In the genomic region with DNA sequence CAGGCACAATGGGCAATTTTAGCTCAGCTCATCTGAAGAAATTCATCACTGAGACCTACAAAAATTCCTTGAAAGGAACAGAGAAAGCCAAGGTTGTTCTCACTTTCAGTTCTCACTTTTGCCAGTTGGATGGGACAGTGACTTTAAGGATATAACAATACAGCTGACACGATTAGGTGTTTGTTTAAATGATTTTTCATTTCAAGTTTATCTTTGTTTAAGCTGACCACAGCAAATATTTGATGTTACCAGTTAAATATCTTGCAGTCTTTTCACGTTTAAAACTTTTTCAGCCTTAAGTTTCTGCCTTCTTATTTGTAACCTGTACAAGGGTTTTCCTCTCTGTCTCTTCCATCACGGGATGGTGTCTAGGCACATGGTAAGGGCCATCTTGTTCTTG, we compare ENCODE assay signal across 21 cellular contexts.
DNase-seq lines count a peak whose midpoint lies in the region; ATAC-seq, FAIRE-seq and TF ChIP-seq lines count a peak whose summit lies in the region.
"Had no signal": no experiment of that assay in that cellular context is flagged by ENCODE, and none has a peak within 500 bp of the region (broad histone marks: within the 10 kb centered on the region; RNA-seq: fewer than 3 reads in every experiment).

No MANE protein-coding gene starts in this region.

- H3K27ac Mint-ChIP-seq in dendritic cell treated with granulocyte-macrophage colony-stimulating factor and Interleukin-4, amounts not matched to agents 40 ng/mL and 50 ng/mL, for 4 days: peak overlapping the region; percentile 16
- no peak overlapping the region for H3K27ac Mint-ChIP-seq in T-helper 2 cell treated with Interferon-gamma antibody and Interleukin-4, amounts not matched to agents 5 μg/mL and 100 μg/mL, for 36 hours
- H3K27ac Mint-ChIP-seq: B cell; CD4-positive, CD25-positive, alpha-beta regulatory T cell; CD8-positive, alpha-beta memory T cell; IgD-negative memory B cell had no signal

- FAIRE-seq in A549 (lab: Jason Lieb, UNC) (no peak), pancreas (lab: Jason Lieb, UNC) (no peak)
- FAIRE-seq: D721Med, G401.6, GM12891, GM19239 had no signal

- H3K27ac ChIP-seq in A549 (no peak overlapping the region), HEK293 (ENCODE audit: extremely low read depth, low read depth, low read length) (no peak overlapping the region), pancreas (peak overlapping the region in 1 of 4 donors; percentile 38)
- H3K27ac ChIP-seq: BLaER1 treated with 17β-estradiol and CSF1 and Interleukin-3, amounts not matched to agents 10 nM and 100 nM; GM23248 had no signal

- CTCF ChIA-PET in A549 (lab: Yijun Ruan, JAX) (no interaction called here), HEK293 (lab: Yijun Ruan, JAX) (no interaction called here)

- H3K4me3 ChIP-seq in A549 (no peak overlapping the region), HEK293 (ENCODE audit: low read depth, low read length) (no peak overlapping the region), pancreas (no peak overlapping the region)
- H3K4me3 ChIP-seq: BLaER1 treated with 17β-estradiol and CSF1 and Interleukin-3, amounts not matched to agents 10 nM and 100 nM; GM23248; HAP-1 had no signal

- no peak for TF ChIP-seq EP300 in A549 (IDR thresholded peaks at IDR 0.05)

- peaks cover 15% of the 10 kb centered on the region for H3K4me1 Mint-ChIP-seq in dendritic cell treated with granulocyte-macrophage colony-stimulating factor and Interleukin-4, amounts not matched to agents 40 ng/mL and 50 ng/mL, for 4 days (ENCODE audit: low read depth)
- H3K4me1 Mint-ChIP-seq in T-helper 2 cell treated with Interferon-gamma antibody and Interleukin-4, amounts not matched to agents 5 μg/mL and 100 μg/mL, for 36 hours (ENCODE audit: low read depth): peaks cover 6% of the 10 kb centered on the region
- H3K4me1 Mint-ChIP-seq: B cell; CD4-positive, CD25-positive, alpha-beta regulatory T cell; IgD-negative memory B cell had no signal

- no peak for DNase-seq in A549 (ENCODE audit: low read depth in 1 of 2, low spot score in 1 of 2)
- DNase-seq in pancreas: no peak
- no peak for DNase-seq in T-helper 2 cell treated with Interferon-gamma antibody and Interleukin-4, amounts not matched to agents 5 μg/mL and 100 μg/mL, for 36 hours (ENCODE audit: low spot score)
- no peak for DNase-seq in head of caudate nucleus
- DNase-seq: 8988T; CD4-positive, CD25-positive, alpha-beta regulatory T cell; CD8-positive, alpha-beta memory T cell; COR-L47; GM23248; KBM-7 had no signal

- H3K4me1 ChIP-seq in A549 (peaks cover 19% of the 10 kb centered on the region), HEK293 (ENCODE audit: control insufficient read depth, insufficient read depth, low read length) (no peaks in the 10 kb centered on the region), pancreas (peaks cover 4 to 38% (median 33%) of the 10 kb centered on the region in 3 donors)

- H3K36me3 ChIP-seq in HEK293 (ENCODE audit: control insufficient read depth in 2 of 2, insufficient read depth in 1 of 2, low read length in 2 of 2) (no peaks in the 10 kb centered on the region), pancreas (no peaks in the 10 kb centered on the region)
- H3K36me3 ChIP-seq: HAP-1 had no signal

- WGBS in A549 (ENCODE audit: missing lambda C conversion rate): 16% methylated on average over 3 of the region's 3 CpGs
- 21 to 24% methylated on average over 3 of the region's 3 CpGs for WGBS in pancreas, 2 donors

- no peak for TF ChIP-seq RAD21 in A549 (conservative IDR thresholded peaks at IDR 0.05 in 1 of 2, IDR thresholded peaks at IDR 0.05 in 1 of 2)

- TF ChIP-seq POLR2A in A549 (IDR thresholded peaks at IDR 0.05; ENCODE audit: low read length): no peak

- ATAC-seq in A549: no peak
- peak; percentile 25 to 50 (median 37) for ATAC-seq in pancreas
- no peak for ATAC-seq in GM21576 (IDR thresholded peaks at IDR 0.05; ENCODE audit: unreplicated experiment)

- intact Hi-C loops in dendritic cell treated with granulocyte-macrophage colony-stimulating factor and Interleukin-4, amounts not matched to agents 40 ng/mL and 50 ng/mL, for 4 days (cut with micrococcal nuclease): no loop called here
- intact Hi-C loops in pancreas (cut with DNase I) (no loop called here), head of caudate nucleus (cut with DNase I) (no loop called here)

- no peaks in the 10 kb centered on the region for H3K9me3 Mint-ChIP-seq in dendritic cell treated with granulocyte-macrophage colony-stimulating factor and Interleukin-4, amounts not matched to agents 40 ng/mL and 50 ng/mL, for 4 days
- H3K9me3 Mint-ChIP-seq in T-helper 2 cell treated with Interferon-gamma antibody and Interleukin-4, amounts not matched to agents 5 μg/mL and 100 μg/mL, for 36 hours: no peaks in the 10 kb centered on the region

- no peaks in the 10 kb centered on the region for H3K36me3 Mint-ChIP-seq in dendritic cell treated with granulocyte-macrophage colony-stimulating factor and Interleukin-4, amounts not matched to agents 40 ng/mL and 50 ng/mL, for 4 days (ENCODE audit: low read depth)
- H3K36me3 Mint-ChIP-seq in T-helper 2 cell treated with Interferon-gamma antibody and Interleukin-4, amounts not matched to agents 5 μg/mL and 100 μg/mL, for 36 hours (ENCODE audit: low read depth): no peaks in the 10 kb centered on the region
- H3K36me3 Mint-ChIP-seq: CD4-positive, CD25-positive, alpha-beta regulatory T cell; IgD-negative memory B cell had no signal

- H3K4me3 Mint-ChIP-seq in dendritic cell treated with granulocyte-macrophage colony-stimulating factor and Interleukin-4, amounts not matched to agents 40 ng/mL and 50 ng/mL, for 4 days: no peak overlapping the region
- H3K4me3 Mint-ChIP-seq in T-helper 2 cell treated with Interferon-gamma antibody and Interleukin-4, amounts not matched to agents 5 μg/mL and 100 μg/mL, for 36 hours: no peak overlapping the region
- H3K4me3 Mint-ChIP-seq: B cell; CD4-positive, CD25-positive, alpha-beta regulatory T cell; CD8-positive, alpha-beta memory T cell; IgD-negative memory B cell had no signal

- no peaks in the 10 kb centered on the region for H3K9me3 ChIP-seq in A549
- H3K9me3 ChIP-seq in HEK293 (ENCODE audit: control insufficient read depth, insufficient read depth, low read depth, low read length): no peaks in the 10 kb centered on the region
- H3K9me3 ChIP-seq in pancreas: no peaks in the 10 kb centered on the region
- H3K9me3 ChIP-seq: HAP-1 had no signal

- H3K27me3 Mint-ChIP-seq in dendritic cell treated with granulocyte-macrophage colony-stimulating factor and Interleukin-4, amounts not matched to agents 40 ng/mL and 50 ng/mL, for 4 days: no peaks in the 10 kb centered on the region
- no peaks in the 10 kb centered on the region for H3K27me3 Mint-ChIP-seq in T-helper 2 cell treated with Interferon-gamma antibody and Interleukin-4, amounts not matched to agents 5 μg/mL and 100 μg/mL, for 36 hours (ENCODE audit: low read depth)
- H3K27me3 Mint-ChIP-seq: CD8-positive, alpha-beta memory T cell had no signal

- no peak overlapping the region for H3K4me2 ChIP-seq in A549
- H3K4me2 ChIP-seq: BLaER1 treated with 17β-estradiol and CSF1 and Interleukin-3, amounts not matched to agents 10 nM and 100 nM had no signal

- no peak for TF ChIP-seq CTCF in A549 (IDR thresholded peaks at IDR 0.05)
- no peak for TF ChIP-seq CTCF in HEK293 (tag by site-specific recombination; IDR thresholded peaks at IDR 0.05)
- TF ChIP-seq CTCF in pancreas (IDR thresholded peaks at IDR 0.05): no peak

- POLR2A ChIA-PET in A549 (lab: Yijun Ruan, JAX): no interaction called here
- POLR2A ChIA-PET in HEK293 (lab: Yijun Ruan, JAX): no interaction called here

- H3K27me3 ChIP-seq in pancreas: no peaks in the 10 kb centered on the region
- H3K27me3 ChIP-seq: BLaER1 treated with 17β-estradiol and CSF1 and Interleukin-3, amounts not matched to agents 10 nM and 100 nM had no signal

TF ChIP-seq in A549, 52 proteins besides CTCF, POLR2A, EP300 and RAD21:
- TF ChIP-seq EHF (CRISPR knock-in tag; IDR thresholded peaks at IDR 0.05): no peak
- TF ChIP-seq MAFK (IDR thresholded peaks at IDR 0.05; ENCODE audit: partially characterized antibody): peak; percentile 86
TF ChIP-seq in A549: peak in this region for 1.

TF ChIP-seq in HEK293, 187 proteins besides CTCF, POLR2A, EP300 and RAD21:
- TF ChIP-seq PRDM1 (tag by site-specific recombination; IDR thresholded peaks at IDR 0.05) (0 out of 2 replicates have a peak, but pooled peaks have one; percentile 15), ZNF48 (tag by site-specific recombination; IDR thresholded peaks at IDR 0.05) (no peak), ZNF292 (tag by site-specific recombination; IDR thresholded peaks at IDR 0.05; ENCODE audit: borderline replicate concordance, low read depth) (no peak)

Comparison
In these comparisons a context has a peak if more than half of its experiments do, and no peak if none do; other contexts are left out.
1. ATAC-seq: peak in pancreas (4 of 4); none in A549 (0 of 2) and GM21576 (single experiment).